8 cellular contexts compared by ENCODE assay signal in genomic region chrX:78092296-78092695, GRCh38. TPM values are rescaled to one million over a fixed set of nuclear protein-coding genes. Genes with fewer than 3 reads are reported as not detected.
DNase-seq lines count a peak whose midpoint lies in the region; TF ChIP-seq lines count a peak whose summit lies in the region.

No MANE protein-coding gene starts in this region.

- no peaks in the 10 kb centered on the region for H3K9me3 Mint-ChIP-seq in HFFc6
- peaks cover 4% of the 10 kb centered on the region for H3K9me3 Mint-ChIP-seq in activated T-helper 2 cell treated with anti-CD3 and anti-CD28 coated beads, Interferon-gamma antibody, Interleukin-2, Interleukin-4, amounts not matched to agents 10 μg/mL and 5 μg/mL and 100 μg/mL, durations not matched to agents 14 hours and 24 hours and 36 hours

- H3K36me3 ChIP-seq in OCI-LY7 (ENCODE audit: insufficient read depth, low read length) (no peaks in the 10 kb centered on the region), prostate gland (no peaks in the 10 kb centered on the region)

- H3K9me3 ChIP-seq in OCI-LY7 (ENCODE audit: low read length), result no peaks in the 10 kb centered on the region
- H3K9me3 ChIP-seq in prostate gland, result no peaks in the 10 kb centered on the region

- H3K4me1 ChIP-seq in OCI-LY7 (ENCODE audit: insufficient read depth, low read length, poor library complexity, severe bottlenecking) (no peaks in the 10 kb centered on the region), prostate gland (replicated peaks) (no peaks in the 10 kb centered on the region)

- TF ChIP-seq CTCF in HFFc6 (IDR thresholded peaks at IDR 0.05) (peak; percentile 70), OCI-LY7 (conservative IDR thresholded peaks at IDR 0.05; ENCODE audit: low read length) (peak; percentile 59), prostate gland (IDR thresholded peaks at IDR 0.05) (no peak)

- no TSS peak for BruUV-seq in OCI-LY7 (replicated peaks; lab: Mats Ljungman, UMichigan)

- 0 out of 2 replicates have a peak, but pooled peaks cover 10% of the 10 kb centered on the region for H3K4me1 Mint-ChIP-seq in HFFc6 (ENCODE audit: low read depth)
- peaks cover 5% of the 10 kb centered on the region for H3K4me1 Mint-ChIP-seq in activated T-helper 2 cell treated with anti-CD3 and anti-CD28 coated beads, Interferon-gamma antibody, Interleukin-2, Interleukin-4, amounts not matched to agents 10 μg/mL and 5 μg/mL and 100 μg/mL, durations not matched to agents 14 hours and 24 hours and 36 hours (ENCODE audit: low read depth)

- no peaks in the 10 kb centered on the region for H3K27me3 Mint-ChIP-seq in HFFc6 (ENCODE audit: insufficient read depth)
- H3K27me3 Mint-ChIP-seq in activated T-helper 2 cell treated with anti-CD3 and anti-CD28 coated beads, Interferon-gamma antibody, Interleukin-2, Interleukin-4, amounts not matched to agents 10 μg/mL and 5 μg/mL and 100 μg/mL, durations not matched to agents 14 hours and 24 hours and 36 hours (ENCODE audit: low read depth), result peaks cover 13% of the 10 kb centered on the region

- no peak overlapping the region for H2AFZ ChIP-seq in OCI-LY7 (ENCODE audit: low read length)

- intact Hi-C loops in OCI-LY7 (cut with micrococcal nuclease; ENCODE audit: unreplicated experiment) (no loop called here), prostate gland (cut with DNase I) (no loop called here)
- intact Hi-C loops in activated T-helper 2 cell treated with anti-CD3 and anti-CD28 coated beads, Interferon-gamma antibody, Interleukin-2, Interleukin-4, amounts not matched to agents 10 μg/mL and 5 μg/mL and 100 μg/mL, durations not matched to agents 14 hours and 24 hours and 36 hours (cut with micrococcal nuclease), result no loop called here

- no peaks in the 10 kb centered on the region for H3K36me3 Mint-ChIP-seq in HFFc6 (ENCODE audit: low read depth)
- no peaks in the 10 kb centered on the region for H3K36me3 Mint-ChIP-seq in activated T-helper 2 cell treated with anti-CD3 and anti-CD28 coated beads, Interferon-gamma antibody, Interleukin-2, Interleukin-4, amounts not matched to agents 10 μg/mL and 5 μg/mL and 100 μg/mL, durations not matched to agents 14 hours and 24 hours and 36 hours (ENCODE audit: low read depth)

- no peak overlapping the region for H3K4me2 ChIP-seq in OCI-LY7 (ENCODE audit: low read length)

- no peak overlapping the region for H3K27ac ChIP-seq in OCI-LY7 (ENCODE audit: low read depth, low read length, poor library complexity, severe bottlenecking)
- H3K27ac ChIP-seq in prostate gland, result no peak overlapping the region

- H3K4me3 Mint-ChIP-seq in HFFc6, result no peak overlapping the region
- H3K4me3 Mint-ChIP-seq in activated T-helper 2 cell treated with anti-CD3 and anti-CD28 coated beads, Interferon-gamma antibody, Interleukin-2, Interleukin-4, amounts not matched to agents 10 μg/mL and 5 μg/mL and 100 μg/mL, durations not matched to agents 14 hours and 24 hours and 36 hours (ENCODE audit: low read depth), result no peak overlapping the region

- CTCF ChIA-PET in OCI-LY7 (lab: Charles Lee; ENCODE audit: unreplicated experiment), result interaction anchor here (0.6 kb wide), 1 partner anchor 1535 kb away, joined by 3 read pairs; no protein-coding TSS in a partner anchor

- no peaks in the 10 kb centered on the region for H3K27me3 ChIP-seq in prostate gland (replicated peaks; ENCODE audit: insufficient read depth)

- no peaks in the 10 kb centered on the region for H3K79me2 ChIP-seq in OCI-LY7 (ENCODE audit: insufficient read depth, low read depth, low read length)

- WGBS in prostate gland, result 15% methylated on average over 2 of the region's 2 CpGs

- peak; percentile 64 for DNase-seq in activated CD8-positive, alpha-beta memory T cell treated with anti-CD3 and anti-CD28 coated beads for 24 hours
- no peak for DNase-seq in activated CD8-positive, alpha-beta memory T cell treated with anti-CD3 and anti-CD28 coated beads, Interleukin-2, amount 50 U/mL, for 4 hours
- DNase-seq in HFFc6 (peak; percentile 41), OCI-LY7 (ENCODE audit: low spot score) (peak; percentile 7), fibroblast of gingiva (ENCODE audit: low read depth) (peak; percentile 46), prostate gland (ENCODE audit: low spot score) (no peak), NCI-H524 treated with DMSO at 0.1 percent for 48 hours (lab: John Stamatoyannopoulos, UW) (no peak)
- no peak for DNase-seq in activated T-helper 2 cell treated with anti-CD3 and anti-CD28 coated beads, Interferon-gamma antibody, Interleukin-2, Interleukin-4, amounts not matched to agents 10 μg/mL and 5 μg/mL and 100 μg/mL, durations not matched to agents 14 hours and 24 hours and 36 hours (ENCODE audit: low spot score)

- H3K4me3 ChIP-seq in OCI-LY7 (ENCODE audit: low read depth, low read length, poor library complexity, severe bottlenecking) (no peak overlapping the region), prostate gland (no peak overlapping the region)

- H3K27ac Mint-ChIP-seq in HFFc6, result no peak overlapping the region
- no peak overlapping the region for H3K27ac Mint-ChIP-seq in activated T-helper 2 cell treated with anti-CD3 and anti-CD28 coated beads, Interferon-gamma antibody, Interleukin-2, Interleukin-4, amounts not matched to agents 10 μg/mL and 5 μg/mL and 100 μg/mL, durations not matched to agents 14 hours and 24 hours and 36 hours

- no peaks in the 10 kb centered on the region for H3K9me2 ChIP-seq in OCI-LY7 (ENCODE audit: insufficient read depth, low read length)

- TF ChIP-seq POLR2A in prostate gland (IDR thresholded peaks at IDR 0.05), result no peak

- POLR2A ChIA-PET in OCI-LY7 (lab: Charles Lee), result interaction anchor here (0.6 kb wide), 1 partner anchor 484 kb away, joined by 3 read pairs; no protein-coding TSS in a partner anchor

- no peaks in the 10 kb centered on the region for H4K20me1 ChIP-seq in OCI-LY7 (ENCODE audit: insufficient read depth, low read length)

RNA-seq across cellular contexts. Expression of gene PGK1, which starts 11.8 kb away (rescaled TPM):
- 100 to 1,000 TPM; 331 to 409 (median 375) TPM for total RNA-seq in HFFc6 (2021; fragmentation: NEBNext Ultra II Directional; extraction: Animal tissue kit (Norgen Biotek cat#: 25700))
- 164 and 179 TPM in 2 replicates for total RNA-seq in OCI-LY7 (2014; rRNA removed; shearing (Covaris generic))
- total RNA-seq in OCI-LY7 (2022) (293 and 433 TPM in 2 replicates), prostate gland (100 to 1,000 TPM; 120 to 146 TPM)
- total RNA-seq in activated T-helper 2 cell treated with anti-CD3 and anti-CD28 coated beads, Interferon-gamma antibody, Interleukin-2, Interleukin-4, amounts not matched to agents 10 μg/mL and 5 μg/mL and 100 μg/mL, durations not matched to agents 14 hours and 24 hours and 36 hours, result 1,005 and 1,045 TPM in 2 replicates

RNA-seq across cellular contexts. Expression of gene TAF9B, which starts 47.2 kb away (rescaled TPM):
- 10 to 100 TPM; 17.2 to 30.9 (median 28.5) TPM for total RNA-seq in HFFc6 (2021; fragmentation: NEBNext Ultra II Directional; extraction: Animal tissue kit (Norgen Biotek cat#: 25700))
- total RNA-seq in OCI-LY7 (2014; rRNA removed; shearing (Covaris generic)), result 2.0 and 2.4 TPM in 2 replicates
- 0.92 and 0.93 TPM in 2 replicates for total RNA-seq in OCI-LY7 (2022)
- 10 to 100 TPM; 27.0 to 37.4 TPM for total RNA-seq in prostate gland
- 16.8 and 17.0 TPM in 2 replicates for total RNA-seq in activated T-helper 2 cell treated with anti-CD3 and anti-CD28 coated beads, Interferon-gamma antibody, Interleukin-2, Interleukin-4, amounts not matched to agents 10 μg/mL and 5 μg/mL and 100 μg/mL, durations not matched to agents 14 hours and 24 hours and 36 hours

Comparison
In these comparisons a context has a peak if more than half of its experiments do, and no peak if none do; other contexts are left out.
1. DNase-seq: peak in activated CD8-positive, alpha-beta memory T cell treated with anti-CD3 and anti-CD28 coated beads for 24 hours (single experiment), HFFc6 (single experiment), OCI-LY7 (single experiment) and fibroblast of gingiva (single experiment); none in activated CD8-positive, alpha-beta memory T cell treated with anti-CD3 and anti-CD28 coated beads, Interleukin-2, amount 50 U/mL, for 4 hours (single experiment), prostate gland (single experiment), NCI-H524 treated with DMSO at 0.1 percent for 48 hours (single experiment) and activated T-helper 2 cell treated with anti-CD3 and anti-CD28 coated beads, Interferon-gamma antibody, Interleukin-2, Interleukin-4, amounts not matched to agents 10 μg/mL and 5 μg/mL and 100 μg/mL, durations not matched to agents 14 hours and 24 hours and 36 hours (single experiment).
2. CTCF ChIP-seq: peak in HFFc6 (single experiment) and OCI-LY7 (single experiment); none in prostate gland (0 of 4).